Comparison of ENCODE assay signal across 17 cellular contexts in genomic region chr6:39416026-39416425, GRCh38.
DNase-seq lines count a peak whose midpoint lies in the region; ATAC-seq and TF ChIP-seq lines count a peak whose summit lies in the region.
"Had no signal": no experiment of that assay in that cellular context is flagged by ENCODE, and none has a peak within 500 bp of the region (broad histone marks: within the 10 kb centered on the region; RNA-seq: fewer than 3 reads in every experiment).

No MANE protein-coding gene starts in this region.

- TF ChIP-seq EP300 in transverse colon (IDR thresholded peaks at IDR 0.05; ENCODE audit: low read depth), result no peak

- peaks cover 4 to 15% (median 8%) of the 10 kb centered on the region in 4 donors for H3K4me1 ChIP-seq in transverse colon
- H3K4me1 ChIP-seq: left lung had no signal

- DNase-seq in NCI-H2171 treated with DMSO at 0.1 percent for 48 hours (lab: John Stamatoyannopoulos, UW) (peak; percentile 35), NCI-H2171 (lab: John Stamatoyannopoulos, UW) (no peak), medulla oblongata (ENCODE audit: extremely low spot score) (peak; percentile 33), transverse colon (no peak), KBM-7 (no peak), mucosa of gallbladder (ENCODE audit: low spot score) (no peak)
- DNase-seq: activated CD8-positive, alpha-beta T cell treated with anti-CD3 and anti-CD28 coated beads, Interleukin-2, amount 10 ng/mL, durations not matched to agents 7 days and 5 days; activated naive CD8-positive, alpha-beta T cell treated with anti-CD3 and anti-CD28 coated beads, Interleukin-2, amount 10 ng/mL, durations not matched to agents 7 days and 5 days; left lung; naive thymus-derived CD4-positive, alpha-beta T cell; NCI-H1436; stimulated activated naive CD8-positive, alpha-beta T cell treated with anti-CD3 and anti-CD28 coated beads, Interleukin-15, amount 100 ng/mL, for 72 hours had no signal

- H3K36me3 ChIP-seq in transverse colon, result no peaks in the 10 kb centered on the region
- H3K36me3 ChIP-seq: left lung had no signal

- H3K9me3 ChIP-seq in transverse colon, result no peaks in the 10 kb centered on the region
- H3K9me3 ChIP-seq: A549, left lung had no signal

- peak overlapping the region in 3 of 4 donors; percentile 14 to 65 (median 60) for H3K27ac ChIP-seq in transverse colon
- H3K27ac ChIP-seq: A549, left lung had no signal

- peak overlapping the region in 4 of 5 experiments; percentile 26 to 58 (median 38) for H3K27ac Mint-ChIP-seq in brain
- H3K27ac Mint-ChIP-seq: activated CD8-positive, alpha-beta T cell treated with anti-CD3 and anti-CD28 coated beads, Interleukin-2, amount 10 ng/mL, durations not matched to agents 7 days and 5 days; activated naive CD8-positive, alpha-beta T cell treated with anti-CD3 and anti-CD28 coated beads, Interleukin-2, amount 10 ng/mL, durations not matched to agents 7 days and 5 days; activated T-helper 1 cell treated with anti-CD3 and anti-CD28 coated beads, Interleukin-12 subunit alpha, Interleukin-12 subunit beta, Interleukin-2, Interleukin-4 antibody, amounts not matched to agents 30 ng/mL and 10 ng/mL and 1 ng/mL, durations not matched to agents 14 hours and 24 hours and 36 hours; CD14-positive monocyte; naive thymus-derived CD4-positive, alpha-beta T cell; stimulated activated naive CD8-positive, alpha-beta T cell treated with anti-CD3 and anti-CD28 coated beads, Interleukin-15, amount 100 ng/mL, for 72 hours had no signal

- ATAC-seq in SK-N-SH treated with all-trans-retinoic acid at 6 μM for 48 hours, result no peak
- ATAC-seq: activated CD8-positive, alpha-beta T cell treated with anti-CD3 and anti-CD28 coated beads, Interleukin-2, amount 10 ng/mL, durations not matched to agents 7 days and 5 days; left lung; naive thymus-derived CD4-positive, alpha-beta T cell; stimulated activated naive CD8-positive, alpha-beta T cell treated with anti-CD3 and anti-CD28 coated beads, Interleukin-15, amount 100 ng/mL, for 72 hours had no signal

- no peaks in the 10 kb centered on the region for H3K27me3 ChIP-seq in transverse colon
- H3K27me3 ChIP-seq: left lung had no signal

- intact Hi-C loops in transverse colon (cut with DNase I; ENCODE audit: low total_unique reads), result no loop called here

- 66 to 82% methylated on average over 3 of the region's 3 CpGs for WGBS in transverse colon (ENCODE audit: low coverage in 1 of 2), 2 donors

- H3K4me3 Mint-ChIP-seq in brain, result no peak overlapping the region
- H3K4me3 Mint-ChIP-seq: activated CD8-positive, alpha-beta T cell treated with anti-CD3 and anti-CD28 coated beads, Interleukin-2, amount 10 ng/mL, durations not matched to agents 7 days and 5 days; activated naive CD8-positive, alpha-beta T cell treated with anti-CD3 and anti-CD28 coated beads, Interleukin-2, amount 10 ng/mL, durations not matched to agents 7 days and 5 days; activated T-helper 1 cell treated with anti-CD3 and anti-CD28 coated beads, Interleukin-12 subunit alpha, Interleukin-12 subunit beta, Interleukin-2, Interleukin-4 antibody, amounts not matched to agents 30 ng/mL and 10 ng/mL and 1 ng/mL, durations not matched to agents 14 hours and 24 hours and 36 hours; CD14-positive monocyte; naive thymus-derived CD4-positive, alpha-beta T cell; stimulated activated naive CD8-positive, alpha-beta T cell treated with anti-CD3 and anti-CD28 coated beads, Interleukin-15, amount 100 ng/mL, for 72 hours had no signal

- no peak for TF ChIP-seq POLR2A in transverse colon (IDR thresholded peaks at IDR 0.05)

- H3K4me3 ChIP-seq in transverse colon, result no peak overlapping the region
- H3K4me3 ChIP-seq: A549, left lung had no signal

- peaks cover 8% of the 10 kb centered on the region for H3K27me3 Mint-ChIP-seq in brain
- H3K27me3 Mint-ChIP-seq: stimulated activated naive CD8-positive, alpha-beta T cell treated with anti-CD3 and anti-CD28 coated beads, Interleukin-15, amount 100 ng/mL, for 72 hours had no signal

- in situ Hi-C loops in transverse colon (cut with MboI; ENCODE audit: low pct_ligation_motif_present in 1 of 4, low pct_unique_long_range_greater_than_20kb in 1 of 4, low sequenced_read_pairs in 3 of 4), result no loop called here
- in situ Hi-C loops in KBM-7 (cut with MboI; ENCODE audit: low pct_unique_long_range_greater_than_20kb, low sequenced_read_pairs), result no loop called here

- TF ChIP-seq CTCF in brain (conservative IDR thresholded peaks at IDR 0.05) (no peak), transverse colon (IDR thresholded peaks at IDR 0.05) (no peak)

- no peaks in the 10 kb centered on the region for H3K36me3 Mint-ChIP-seq in brain
- H3K36me3 Mint-ChIP-seq: activated naive CD8-positive, alpha-beta T cell treated with anti-CD3 and anti-CD28 coated beads, Interleukin-2, amount 10 ng/mL, durations not matched to agents 7 days and 5 days; CD14-positive monocyte; naive thymus-derived CD4-positive, alpha-beta T cell had no signal

- peaks cover 16% of the 10 kb centered on the region for H3K4me1 Mint-ChIP-seq in brain
- H3K4me1 Mint-ChIP-seq: activated naive CD8-positive, alpha-beta T cell treated with anti-CD3 and anti-CD28 coated beads, Interleukin-2, amount 10 ng/mL, durations not matched to agents 7 days and 5 days; CD14-positive monocyte; naive thymus-derived CD4-positive, alpha-beta T cell; stimulated activated naive CD8-positive, alpha-beta T cell treated with anti-CD3 and anti-CD28 coated beads, Interleukin-15, amount 100 ng/mL, for 72 hours had no signal

- H3K9me3 Mint-ChIP-seq in brain, result no peaks in the 10 kb centered on the region
- H3K9me3 Mint-ChIP-seq: activated naive CD8-positive, alpha-beta T cell treated with anti-CD3 and anti-CD28 coated beads, Interleukin-2, amount 10 ng/mL, durations not matched to agents 7 days and 5 days; activated T-helper 1 cell treated with anti-CD3 and anti-CD28 coated beads, Interleukin-12 subunit alpha, Interleukin-12 subunit beta, Interleukin-2, Interleukin-4 antibody, amounts not matched to agents 30 ng/mL and 10 ng/mL and 1 ng/mL, durations not matched to agents 14 hours and 24 hours and 36 hours; CD14-positive monocyte; naive thymus-derived CD4-positive, alpha-beta T cell; stimulated activated naive CD8-positive, alpha-beta T cell treated with anti-CD3 and anti-CD28 coated beads, Interleukin-15, amount 100 ng/mL, for 72 hours had no signal

TF ChIP-seq in SK-N-SH treated with all-trans-retinoic acid at 6 μM for 48 hours, 23 proteins besides CTCF, POLR2A, EP300 and RAD21:
- TF ChIP-seq OSR1 (CRISPR knock-in tag; IDR thresholded peaks at IDR 0.05) (no peak), ESRRG (CRISPR knock-in tag; IDR thresholded peaks at IDR 0.05) (no peak), ZFP30 (CRISPR knock-in tag; IDR thresholded peaks at IDR 0.05) (no peak), CSDC2 (CRISPR knock-in tag; IDR thresholded peaks at IDR 0.05) (no peak), ZNF8 (CRISPR knock-in tag; IDR thresholded peaks at IDR 0.05) (no peak), RARB (CRISPR knock-in tag; IDR thresholded peaks at IDR 0.05) (no peak), TOX (CRISPR knock-in tag; IDR thresholded peaks at IDR 0.05; ENCODE audit: borderline replicate concordance) (no peak), ZFP3 (CRISPR knock-in tag; IDR thresholded peaks at IDR 0.05) (no peak), CSRNP3 (CRISPR knock-in tag; IDR thresholded peaks at IDR 0.05) (no peak), TCF4 (CRISPR knock-in tag; IDR thresholded peaks at IDR 0.05; ENCODE audit: borderline replicate concordance) (no peak), PPARA (CRISPR knock-in tag; IDR thresholded peaks at IDR 0.05; ENCODE audit: borderline replicate concordance) (no peak)
- TF ChIP-seq, protein P1, sequence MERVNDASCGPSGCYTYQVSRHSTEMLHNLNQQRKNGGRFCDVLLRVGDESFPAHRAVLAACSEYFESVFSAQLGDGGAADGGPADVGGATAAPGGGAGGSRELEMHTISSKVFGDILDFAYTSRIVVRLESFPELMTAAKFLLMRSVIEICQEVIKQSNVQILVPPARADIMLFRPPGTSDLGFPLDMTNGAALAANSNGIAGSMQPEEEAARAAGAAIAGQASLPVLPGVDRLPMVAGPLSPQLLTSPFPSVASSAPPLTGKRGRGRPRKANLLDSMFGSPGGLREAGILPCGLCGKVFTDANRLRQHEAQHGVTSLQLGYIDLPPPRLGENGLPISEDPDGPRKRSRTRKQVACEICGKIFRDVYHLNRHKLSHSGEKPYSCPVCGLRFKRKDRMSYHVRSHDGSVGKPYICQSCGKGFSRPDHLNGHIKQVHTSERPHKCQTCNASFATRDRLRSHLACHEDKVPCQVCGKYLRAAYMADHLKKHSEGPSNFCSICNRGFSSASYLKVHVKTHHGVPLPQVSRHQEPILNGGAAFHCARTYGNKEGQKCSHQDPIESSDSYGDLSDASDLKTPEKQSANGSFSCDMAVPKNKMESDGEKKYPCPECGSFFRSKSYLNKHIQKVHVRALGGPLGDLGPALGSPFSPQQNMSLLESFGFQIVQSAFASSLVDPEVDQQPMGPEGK (CRISPR knock-in tag; IDR thresholded peaks at IDR 0.05; ENCODE audit: borderline replicate concordance), result no peak
- TF ChIP-seq, protein P2, sequence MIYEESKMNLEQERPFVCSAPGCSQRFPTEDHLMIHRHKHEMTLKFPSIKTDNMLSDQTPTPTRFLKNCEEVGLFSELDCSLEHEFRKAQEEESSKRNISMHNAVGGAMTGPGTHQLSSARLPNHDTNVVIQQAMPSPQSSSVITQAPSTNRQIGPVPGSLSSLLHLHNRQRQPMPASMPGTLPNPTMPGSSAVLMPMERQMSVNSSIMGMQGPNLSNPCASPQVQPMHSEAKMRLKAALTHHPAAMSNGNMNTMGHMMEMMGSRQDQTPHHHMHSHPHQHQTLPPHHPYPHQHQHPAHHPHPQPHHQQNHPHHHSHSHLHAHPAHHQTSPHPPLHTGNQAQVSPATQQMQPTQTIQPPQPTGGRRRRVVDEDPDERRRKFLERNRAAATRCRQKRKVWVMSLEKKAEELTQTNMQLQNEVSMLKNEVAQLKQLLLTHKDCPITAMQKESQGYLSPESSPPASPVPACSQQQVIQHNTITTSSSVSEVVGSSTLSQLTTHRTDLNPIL (CRISPR knock-in tag; IDR thresholded peaks at IDR 0.05; ENCODE audit: low read depth), result no peak

Comparison
In these comparisons a context has a peak if more than half of its experiments do, and no peak if none do; other contexts are left out.
1. DNase-seq: peak in NCI-H2171 treated with DMSO at 0.1 percent for 48 hours (single experiment) and medulla oblongata (single experiment); none in NCI-H2171 (single experiment), transverse colon (single experiment), KBM-7 (single experiment) and mucosa of gallbladder (single experiment).